In genomic region chr6:52503853-52504777, GRCh38 we compare ENCODE assay signal across 9 cellular contexts.
DNase-seq lines count a peak whose midpoint lies in the region; ATAC-seq, FAIRE-seq and TF ChIP-seq lines count a peak whose summit lies in the region.
"Had no signal": no experiment of that assay in that cellular context is flagged by ENCODE, and none has a peak within 500 bp of the region (broad histone marks: within the 10 kb centered on the region; RNA-seq: fewer than 3 reads in every experiment).

No MANE protein-coding gene starts in this region.

- peaks cover 4% of the 10 kb centered on the region for H3K36me3 ChIP-seq in bronchial epithelial cell (ENCODE audit: control insufficient read depth, insufficient read depth, low read length)
- H3K36me3 ChIP-seq in lung (ENCODE audit: control insufficient read depth in 2 of 2, insufficient read depth in 2 of 2, low read length in 2 of 2), result peaks cover 0 to 27% of the 10 kb centered on the region in 2 donors

- H3K4me1 ChIP-seq in lung (ENCODE audit: control insufficient read depth in 2 of 2, insufficient read depth in 2 of 2, low read length in 2 of 2), result peaks cover 5 to 26% of the 10 kb centered on the region in 2 donors

- WGBS in lung, 2 donors, result 36 to 61% methylated on average over 20 to 24 of the region's 24 CpGs

- DNase-seq in EH (ENCODE audit: low read depth) (peak; percentile 92), NCI-H345 (lab: John Stamatoyannopoulos, UW) (peak; percentile 88), bronchial epithelial cell (ENCODE audit: low read depth) (peak; percentile 97), lung (ENCODE audit: low spot score) (peak; percentile 95)
- no peak for DNase-seq in NK-92 treated with Interleukin-12 subunit alpha and Interleukin-12 subunit beta, amount 100 ng/mL, for 24 hours (lab: John Stamatoyannopoulos, UW)

- TF ChIP-seq CTCF in bronchial epithelial cell (IDR thresholded peaks at IDR 0.05; ENCODE audit: insufficient read depth, low read length, severe bottlenecking) (no peak), lung (IDR thresholded peaks at IDR 0.05; ENCODE audit: control extremely low read depth, extremely low read depth) (no peak)

- ATAC-seq in lung (ENCODE audit: insufficient read depth, low FRiP score) (peak; percentile 81), HG03354 (IDR thresholded peaks at IDR 0.05; ENCODE audit: poor library complexity, severe bottlenecking, unreplicated experiment) (no peak), HG02981 (IDR thresholded peaks at IDR 0.05; ENCODE audit: unreplicated experiment) (no peak), HG03196 (IDR thresholded peaks at IDR 0.05; ENCODE audit: unreplicated experiment) (no peak)

- FAIRE-seq in bronchial epithelial cell (lab: Jason Lieb, UNC), result peak; percentile 86
- FAIRE-seq: frontal cortex had no signal

- H3K9me3 ChIP-seq in lung (ENCODE audit: control insufficient read depth in 2 of 2, insufficient read depth in 1 of 2, low read length in 1 of 2), result no peaks in the 10 kb centered on the region

- H3K4me3 ChIP-seq in bronchial epithelial cell (ENCODE audit: low read depth, low read length) (no peak overlapping the region), lung (no peak overlapping the region)

- H3K27ac ChIP-seq in lung (ENCODE audit: low read depth in 1 of 2, low read length in 1 of 2), result peak overlapping the region; percentile 73 to 85

- H3K27me3 ChIP-seq in bronchial epithelial cell (ENCODE audit: control insufficient read depth, insufficient read depth, low read length) (no peaks in the 10 kb centered on the region), lung (ENCODE audit: control insufficient read depth, insufficient read depth) (no peaks in the 10 kb centered on the region)
